ENCODE assay signal across 31 cellular contexts in genomic region chr6:6235786-6236185, GRCh38.
"Had no signal": no experiment of that assay in that cellular context is flagged by ENCODE, and none has a peak within 500 bp of the region (broad histone marks: within the 10 kb centered on the region; RNA-seq: fewer than 3 reads in every experiment).

No MANE protein-coding gene starts in this region.

- H3K4me1 ChIP-seq: ascending aorta had no signal

- H3K4me3 ChIP-seq: ascending aorta, cardiac muscle cell had no signal

- H3K27me3 ChIP-seq: ascending aorta, cardiac muscle cell had no signal

- H3K36me3 ChIP-seq: ascending aorta, cardiac muscle cell had no signal

- FAIRE-seq: bronchial epithelial cell, TTC549 had no signal

- ATAC-seq: activated CD4-positive, alpha-beta T cell treated with anti-CD3 and anti-CD28 coated beads for 36 hours; activated CD8-positive, alpha-beta memory T cell treated with anti-CD3 and anti-CD28 coated beads, Interleukin-2, amount 10 ng/mL, durations not matched to agents 7 days and 5 days; activated CD8-positive, alpha-beta T cell treated with anti-CD3 and anti-CD28 coated beads, Interleukin-2, amount 10 ng/mL, durations not matched to agents 7 days and 5 days; activated naive CD8-positive, alpha-beta T cell treated with anti-CD3 and anti-CD28 coated beads, Interleukin-2, amount 50 U/mL, for 24 hours had no signal

- H3K9me3 ChIP-seq: ascending aorta had no signal

- DNase-seq: activated B cell treated with CpG ODN at 0.5 μM for 24 hours; activated CD4-positive, alpha-beta memory T cell treated with anti-CD3 and anti-CD28 coated beads, Interleukin-2, amount 10 ng/mL, durations not matched to agents 7 days and 5 days; activated CD4-positive, alpha-beta T cell treated with anti-CD3 and anti-CD28 coated beads for 1 hour; activated CD4-positive, alpha-beta T cell treated with anti-CD3 and anti-CD28 coated beads for 36 hours; activated CD4-positive, alpha-beta T cell treated with anti-CD3 and anti-CD28 coated beads for 48 hours; activated CD4-positive, alpha-beta T cell treated with anti-CD3 and anti-CD28 coated beads, Interleukin-2, amount 10 ng/mL, durations not matched to agents 7 days and 5 days; activated CD4-positive, alpha-beta T cell treated with anti-CD3 and anti-CD28 coated beads, Interleukin-2, amount 50 U/mL, for 48 hours; activated CD8-positive, alpha-beta memory T cell treated with anti-CD3 and anti-CD28 coated beads for 24 hours; activated CD8-positive, alpha-beta memory T cell treated with anti-CD3 and anti-CD28 coated beads, Interleukin-2, amount 10 ng/mL, durations not matched to agents 7 days and 5 days; activated CD8-positive, alpha-beta memory T cell treated with anti-CD3 and anti-CD28 coated beads, Interleukin-2, amount 50 U/mL, for 48 hours; activated CD8-positive, alpha-beta T cell treated with anti-CD3 and anti-CD28 coated beads, Interleukin-2, amount 10 ng/mL, durations not matched to agents 7 days and 5 days; activated effector memory CD4-positive, alpha-beta T cell treated with Interleukin-2 at 50 U/mL for 16 hours; activated gamma-delta T cell; activated naive CD4-positive, alpha-beta T cell treated with anti-CD3 and anti-CD28 coated beads, Interleukin-2, amount 10 ng/mL, durations not matched to agents 7 days and 5 days; activated naive CD4-positive, alpha-beta T cell treated with Interleukin-2 at 50 U/mL for 16 hours; activated naive CD8-positive, alpha-beta T cell treated with anti-CD3 and anti-CD28 coated beads, Interleukin-2, amount 10 ng/mL, durations not matched to agents 7 days and 5 days; activated naive CD8-positive, alpha-beta T cell treated with anti-CD3 and anti-CD28 coated beads, Interleukin-2, amount 50 U/mL, for 24 hours; activated T-cell treated with anti-CD3 and anti-CD28 coated beads, Interleukin-2, amount 50 U/mL, for 24 hours; activated T-cell treated with anti-CD3 and anti-CD28 coated beads, Interleukin-2, amount 50 U/mL, for 48 hours; amygdala; anterior cingulate cortex; caudate nucleus; cerebellar nuclear complex; T-helper 1 cell; T-helper 2 cell; T-helper 9 cell had no signal

- H3K27ac ChIP-seq: ascending aorta, cardiac muscle cell, VCaP had no signal
